Comparison of ENCODE assay signal across 17 cellular contexts in the genomic region with DNA sequence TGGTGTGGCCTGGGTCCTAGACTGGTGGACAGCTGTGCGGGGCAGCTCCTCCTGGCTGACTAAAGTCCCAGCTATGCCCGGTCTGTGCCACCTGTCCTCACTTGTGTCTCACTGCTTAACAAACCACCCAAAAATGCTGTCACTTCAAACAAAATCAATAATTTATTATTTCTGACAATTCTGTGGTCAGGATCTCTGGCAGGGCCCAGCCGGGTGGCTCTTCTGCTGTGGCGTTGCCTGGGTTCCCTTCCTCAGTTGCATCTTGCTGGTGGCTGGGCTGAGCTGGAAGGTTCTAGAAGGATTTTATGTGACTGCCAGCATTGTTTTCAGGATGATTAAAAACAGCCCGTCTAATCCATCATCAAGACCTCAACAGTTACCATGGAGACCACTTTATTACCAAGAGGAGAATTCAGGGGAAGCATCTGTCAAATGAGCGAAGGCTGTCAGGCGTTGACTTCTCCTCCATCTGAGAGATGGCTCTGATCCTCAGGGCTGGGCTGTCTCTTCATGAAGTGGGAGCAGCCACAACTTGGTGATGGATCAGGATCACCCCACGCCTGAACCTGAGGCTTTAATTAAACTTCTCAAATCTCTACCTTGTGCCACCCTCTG.
"Had no signal": no experiment of that assay in that cellular context is flagged by ENCODE, and none has a peak within 500 bp of the region (broad histone marks: within the 10 kb centered on the region; RNA-seq: fewer than 3 reads in every experiment).

No MANE protein-coding gene starts in this region.

- H3K4me3 ChIP-seq: breast epithelium, lower lobe of right lung, skin epidermis, upper lobe of left lung had no signal

- ATAC-seq: activated CD8-positive, alpha-beta T cell treated with anti-CD3 and anti-CD28 coated beads, Interleukin-2, amount 10 ng/mL, durations not matched to agents 7 days and 5 days; left cardiac atrium had no signal

- H3K4me1 ChIP-seq: breast epithelium, lower lobe of right lung, upper lobe of left lung had no signal

- DNase-seq: activated B cell treated with CpG ODN at 0.5 μM for 24 hours; activated CD4-positive, alpha-beta T cell treated with anti-CD3 and anti-CD28 coated beads for 48 hours; activated CD8-positive, alpha-beta T cell treated with anti-CD3 and anti-CD28 coated beads, Interleukin-2, amount 10 ng/mL, durations not matched to agents 7 days and 5 days; activated naive CD8-positive, alpha-beta T cell treated with anti-CD3 and anti-CD28 coated beads for 36 hours; dermis blood vessel endothelial cell; immature natural killer cell; left cardiac atrium; lower lobe of right lung; retina; stimulated activated CD4-positive, alpha-beta T cell treated with anti-CD3 and anti-CD28 coated beads, Interleukin-4, amount 100 ng/mL, for 24 hours; stimulated activated naive CD4-positive, alpha-beta T cell treated with Interleukin-2 at 50 U/mL for 16 hours; SW 1271 had no signal

- H3K27me3 ChIP-seq: upper lobe of left lung had no signal

- H3K36me3 ChIP-seq: breast epithelium, lower lobe of right lung, upper lobe of left lung had no signal

- H3K36me3 Mint-ChIP-seq: activated naive CD8-positive, alpha-beta T cell treated with anti-CD3 and anti-CD28 coated beads for 36 hours; mesothelial cell of epicardium had no signal

- H3K9me3 ChIP-seq: lower lobe of right lung had no signal

- H3K4me1 Mint-ChIP-seq: activated naive CD8-positive, alpha-beta T cell treated with anti-CD3 and anti-CD28 coated beads for 36 hours; immature natural killer cell had no signal

- H3K4me3 Mint-ChIP-seq: activated B cell treated with CpG ODN at 0.5 μM for 24 hours; activated CD8-positive, alpha-beta T cell treated with anti-CD3 and anti-CD28 coated beads, Interleukin-2, amount 10 ng/mL, durations not matched to agents 7 days and 5 days; activated naive CD8-positive, alpha-beta T cell treated with anti-CD3 and anti-CD28 coated beads for 36 hours; activated T-helper 1 cell treated with anti-CD3 and anti-CD28 coated beads, Interleukin-12 subunit alpha, Interleukin-12 subunit beta, Interleukin-2, Interleukin-4 antibody, amounts not matched to agents 30 ng/mL and 10 ng/mL and 1 ng/mL, durations not matched to agents 14 hours and 24 hours and 36 hours; immature natural killer cell; mesothelial cell of epicardium had no signal

- H3K27ac Mint-ChIP-seq: activated B cell treated with CpG ODN at 0.5 μM for 24 hours; activated CD8-positive, alpha-beta T cell treated with anti-CD3 and anti-CD28 coated beads, Interleukin-2, amount 10 ng/mL, durations not matched to agents 7 days and 5 days; activated naive CD8-positive, alpha-beta T cell treated with anti-CD3 and anti-CD28 coated beads for 36 hours; activated T-helper 1 cell treated with anti-CD3 and anti-CD28 coated beads, Interleukin-12 subunit alpha, Interleukin-12 subunit beta, Interleukin-2, Interleukin-4 antibody, amounts not matched to agents 30 ng/mL and 10 ng/mL and 1 ng/mL, durations not matched to agents 14 hours and 24 hours and 36 hours; immature natural killer cell; mesothelial cell of epicardium had no signal

- H3K9me3 Mint-ChIP-seq: activated T-helper 1 cell treated with anti-CD3 and anti-CD28 coated beads, Interleukin-12 subunit alpha, Interleukin-12 subunit beta, Interleukin-2, Interleukin-4 antibody, amounts not matched to agents 30 ng/mL and 10 ng/mL and 1 ng/mL, durations not matched to agents 14 hours and 24 hours and 36 hours had no signal

- H3K27ac ChIP-seq: breast epithelium, lower lobe of right lung, skin epidermis, upper lobe of left lung had no signal
